In genomic region chr3:183491109-183491922, GRCh38 we compare ENCODE assay signal across 18 cellular contexts.
A peak's percentile ranks its signal among the peaks of the same experiment; 100 is the strongest.
DNase-seq lines count a peak whose midpoint lies in the region; ATAC-seq and TF ChIP-seq lines count a peak whose summit lies in the region.
"Had no signal": no experiment of that assay in that cellular context is flagged by ENCODE, and none has a peak within 500 bp of the region (broad histone marks: within the 10 kb centered on the region; RNA-seq: fewer than 3 reads in every experiment).

No MANE protein-coding gene starts in this region.

- POLR2A ChIA-PET in CD8-positive, alpha-beta T cell (lab: Charles Lee), result no interaction called here
- POLR2A ChIA-PET in PC-3 (lab: Charles Lee; ENCODE audit: unreplicated experiment), result no interaction called here

- H3K4me2 ChIP-seq in PC-3 (ENCODE audit: low read length), result peak overlapping the region; percentile 12

- no peak overlapping the region for H3K27ac ChIP-seq in CD8-positive, alpha-beta T cell (ENCODE audit: low read depth, low read length)
- no peak overlapping the region for H3K27ac ChIP-seq in PC-3 (ENCODE audit: low read length)
- peak overlapping the region; percentile 29 for H3K27ac ChIP-seq in foreskin keratinocyte
- H3K27ac ChIP-seq: right atrium auricular region, thoracic aorta had no signal

- TF ChIP-seq CTCF in CD8-positive, alpha-beta T cell (IDR thresholded peaks at IDR 0.05), result no peak
- TF ChIP-seq CTCF in PC-3 (conservative IDR thresholded peaks at IDR 0.05; ENCODE audit: low read depth, low read length) (no peak), foreskin keratinocyte (conservative IDR thresholded peaks at IDR 0.05) (no peak), osteocyte (IDR thresholded peaks at IDR 0.05) (no peak)

- DNase-seq in CD8-positive, alpha-beta T cell, result peak in 1 of 7 experiments; percentile 44
- DNase-seq in PC-3 (no peak), foreskin keratinocyte (no peak), osteocyte (ENCODE audit: extremely low spot score, unreplicated experiment) (peak; percentile 42), NCI-H748 (lab: John Stamatoyannopoulos, UW; ENCODE audit: unreplicated experiment) (no peak), HAP-1 (ENCODE audit: low spot score in 2 of 2) (no peak), NCI-H2107 (lab: John Stamatoyannopoulos, UW) (no peak)
- DNase-seq: activated CD4-positive, alpha-beta T cell treated with anti-CD3 and anti-CD28 coated beads, Interleukin-2, amount 50 U/mL, for 1 hour; anterior cingulate cortex; CD4-positive, CD25-positive, alpha-beta regulatory T cell; heart left ventricle; natural killer cell; NCI-H524; OCI-M1; stimulated activated CD4-positive, alpha-beta T cell treated with anti-CD3 and anti-CD28 coated beads, Interleukin-1b, Interleukin-23, amount 100 ng/mL, for 48 hours; T1000 had no signal

- H2AFZ ChIP-seq in PC-3 (ENCODE audit: low read length), result no peak overlapping the region

- CTCF ChIA-PET in CD8-positive, alpha-beta T cell (lab: Charles Lee), result no interaction called here
- CTCF ChIA-PET in PC-3 (lab: Charles Lee), result no interaction called here

- H3K4me1 Mint-ChIP-seq in CD8-positive, alpha-beta T cell (ENCODE audit: low read depth), result peaks cover 7% of the 10 kb centered on the region
- H3K4me1 Mint-ChIP-seq in osteocyte (ENCODE audit: unreplicated experiment), result peaks cover 4% of the 10 kb centered on the region
- H3K4me1 Mint-ChIP-seq: natural killer cell had no signal

- H3K4me1 ChIP-seq in CD8-positive, alpha-beta T cell (ENCODE audit: insufficient read depth, low read length), result no peaks in the 10 kb centered on the region
- H3K4me1 ChIP-seq in PC-3 (ENCODE audit: insufficient read depth, low read length) (peaks cover 26% of the 10 kb centered on the region), foreskin keratinocyte (peaks cover 8% of the 10 kb centered on the region), HAP-1 (peaks cover 9% of the 10 kb centered on the region)
- H3K4me1 ChIP-seq: right atrium auricular region had no signal

- no peaks in the 10 kb centered on the region for H3K27me3 ChIP-seq in CD8-positive, alpha-beta T cell (ENCODE audit: insufficient read depth, low read length)
- no peaks in the 10 kb centered on the region for H3K27me3 ChIP-seq in PC-3 (ENCODE audit: low read length)
- no peaks in the 10 kb centered on the region for H3K27me3 ChIP-seq in foreskin keratinocyte
- no peaks in the 10 kb centered on the region for H3K27me3 ChIP-seq in HAP-1 (ENCODE audit: low read depth)
- H3K27me3 ChIP-seq: heart left ventricle, right atrium auricular region had no signal

- H3K27ac Mint-ChIP-seq in CD8-positive, alpha-beta T cell, result peak overlapping the region; percentile 64
- H3K27ac Mint-ChIP-seq in osteocyte (ENCODE audit: unreplicated experiment), result no peak overlapping the region
- H3K27ac Mint-ChIP-seq: natural killer cell had no signal

- H3K79me2 ChIP-seq in PC-3 (ENCODE audit: low read length), result no peaks in the 10 kb centered on the region

- H3K9me3 ChIP-seq in CD8-positive, alpha-beta T cell (ENCODE audit: low read length), result no peaks in the 10 kb centered on the region
- H3K9me3 ChIP-seq in PC-3 (ENCODE audit: low read length) (no peaks in the 10 kb centered on the region), HAP-1 (no peaks in the 10 kb centered on the region)
- H3K9me3 ChIP-seq: right atrium auricular region, thoracic aorta had no signal

- H3F3A ChIP-seq in PC-3 (ENCODE audit: low read length, unreplicated experiment), result no peaks in the 10 kb centered on the region

- peaks cover 20% of the 10 kb centered on the region for H3K36me3 ChIP-seq in CD8-positive, alpha-beta T cell (ENCODE audit: insufficient read depth, low read length)
- H3K36me3 ChIP-seq in PC-3 (ENCODE audit: low read depth, low read length) (no peaks in the 10 kb centered on the region), HAP-1 (replicated peaks) (no peaks in the 10 kb centered on the region)
- H3K36me3 ChIP-seq: right atrium auricular region, thoracic aorta had no signal

- no peak overlapping the region for H3K9ac ChIP-seq in PC-3 (ENCODE audit: low read length)

- no peak overlapping the region for H3K4me3 ChIP-seq in CD8-positive, alpha-beta T cell (ENCODE audit: low read depth, low read length)
- H3K4me3 ChIP-seq in PC-3 (ENCODE audit: low read length) (no peak overlapping the region), HAP-1 (no peak overlapping the region)
- H3K4me3 ChIP-seq: heart left ventricle, right atrium auricular region, thoracic aorta had no signal

- H3K9me3 Mint-ChIP-seq in CD8-positive, alpha-beta T cell, result no peaks in the 10 kb centered on the region
- no peaks in the 10 kb centered on the region for H3K9me3 Mint-ChIP-seq in osteocyte (ENCODE audit: unreplicated experiment)
- H3K9me3 Mint-ChIP-seq: CD4-positive, CD25-positive, alpha-beta regulatory T cell; natural killer cell had no signal

- intact Hi-C loops in CD8-positive, alpha-beta T cell (cut with DNase I, micrococcal nuclease), result no loop called here
- intact Hi-C loops in PC-3 (cut with micrococcal nuclease), result loop anchor here (2.0 kb wide), 1 partner anchor 15 kb away; no protein-coding TSS in a partner anchor

- H3K27me3 Mint-ChIP-seq in CD8-positive, alpha-beta T cell (ENCODE audit: low read depth), result no peaks in the 10 kb centered on the region
- peaks cover 23% of the 10 kb centered on the region for H3K27me3 Mint-ChIP-seq in osteocyte (ENCODE audit: unreplicated experiment)
- H3K27me3 Mint-ChIP-seq: CD4-positive, CD25-positive, alpha-beta regulatory T cell had no signal

- no TSS peak for BruUV-seq in PC-3 (replicated peaks; lab: Mats Ljungman, UMichigan)

- H4K20me1 ChIP-seq in PC-3 (ENCODE audit: low read length), result no peaks in the 10 kb centered on the region

- peaks cover 59% of the 10 kb centered on the region for H3K36me3 Mint-ChIP-seq in CD8-positive, alpha-beta T cell
- no peaks in the 10 kb centered on the region for H3K36me3 Mint-ChIP-seq in osteocyte (ENCODE audit: unreplicated experiment)
- H3K36me3 Mint-ChIP-seq: natural killer cell had no signal

- in situ Hi-C loops in HAP-1 (cut with MboI; ENCODE audit: low sequenced_read_pairs), result no loop called here

- no peaks in the 10 kb centered on the region for H3K9me2 ChIP-seq in PC-3 (replicated peaks; ENCODE audit: low read length)

- ATAC-seq in CD8-positive, alpha-beta T cell, result no peak
- ATAC-seq in PC-3, result no peak
- ATAC-seq in foreskin keratinocyte, result no peak
- ATAC-seq: natural killer cell had no signal

- H3K4me3 Mint-ChIP-seq in CD8-positive, alpha-beta T cell, result no peak overlapping the region
- no peak overlapping the region for H3K4me3 Mint-ChIP-seq in osteocyte (ENCODE audit: unreplicated experiment)
- H3K4me3 Mint-ChIP-seq: CD4-positive, CD25-positive, alpha-beta regulatory T cell; natural killer cell had no signal
